Comparison of ENCODE assay signal across 33 cellular contexts in genomic region chr4:82551734-82552133, GRCh38. TPM values are rescaled to one million over a fixed set of nuclear protein-coding genes. Genes with fewer than 3 reads are reported as not detected.
"Had no signal": no experiment of that assay in that cellular context is flagged by ENCODE, and none has a peak within 500 bp of the region (broad histone marks: within the 10 kb centered on the region; RNA-seq: fewer than 3 reads in every experiment).

No MANE protein-coding gene starts in this region.

- H3K4me1 ChIP-seq: ascending aorta, breast epithelium had no signal

- H3K9me3 Mint-ChIP-seq: activated naive CD4-positive, alpha-beta T cell treated with anti-CD3 and anti-CD28 coated beads, Interleukin-2, amount 50 U/mL, for 24 hours; activated naive CD8-positive, alpha-beta T cell treated with anti-CD3 and anti-CD28 coated beads, Interleukin-2, amount 50 U/mL, for 24 hours; activated T-helper 2 cell treated with anti-CD3 and anti-CD28 coated beads, Interferon-gamma antibody, Interleukin-2, Interleukin-4, amounts not matched to agents 10 μg/mL and 5 μg/mL and 100 μg/mL, durations not matched to agents 14 hours and 24 hours and 36 hours; central memory CD8-positive, alpha-beta T cell; dendritic cell treated with granulocyte-macrophage colony-stimulating factor and Interleukin-4, amounts not matched to agents 40 ng/mL and 50 ng/mL, for 4 days; T-helper 2 cell treated with Interferon-gamma antibody and Interleukin-4, amounts not matched to agents 5 μg/mL and 100 μg/mL, for 36 hours had no signal

- H3K36me3 ChIP-seq: ascending aorta, breast epithelium had no signal

- H3K4me3 Mint-ChIP-seq: activated CD4-positive, alpha-beta memory T cell treated with anti-CD3 and anti-CD28 coated beads for 36 hours; activated CD4-positive, alpha-beta T cell treated with anti-CD3 and anti-CD28 coated beads for 36 hours; activated CD4-positive, alpha-beta T cell treated with anti-CD3 and anti-CD28 coated beads, Interleukin-2, amount 10 ng/mL, durations not matched to agents 24 days and 14 days; activated CD8-positive, alpha-beta memory T cell treated with anti-CD3 and anti-CD28 coated beads, Interleukin-2, amount 10 ng/mL, durations not matched to agents 7 days and 5 days; activated CD8-positive, alpha-beta T cell treated with anti-CD3 and anti-CD28 coated beads, Interleukin-2, amount 10 ng/mL, durations not matched to agents 7 days and 5 days; activated naive CD4-positive, alpha-beta T cell treated with anti-CD3 and anti-CD28 coated beads for 36 hours; activated naive CD4-positive, alpha-beta T cell treated with anti-CD3 and anti-CD28 coated beads, Interleukin-2, amount 50 U/mL, for 24 hours; activated naive CD8-positive, alpha-beta T cell treated with anti-CD3 and anti-CD28 coated beads for 36 hours; activated naive CD8-positive, alpha-beta T cell treated with anti-CD3 and anti-CD28 coated beads, Interleukin-2, amount 50 U/mL, for 24 hours; activated T-helper 1 cell treated with anti-CD3 and anti-CD28 coated beads, Interleukin-12 subunit alpha, Interleukin-12 subunit beta, Interleukin-2, Interleukin-4 antibody, amounts not matched to agents 30 ng/mL and 10 ng/mL and 1 ng/mL, durations not matched to agents 14 hours and 24 hours and 36 hours; brain; central memory CD8-positive, alpha-beta T cell; dendritic cell treated with granulocyte-macrophage colony-stimulating factor and Interleukin-4, amounts not matched to agents 40 ng/mL and 50 ng/mL, for 4 days; endodermal cell; T-helper 2 cell treated with Interferon-gamma antibody and Interleukin-4, amounts not matched to agents 5 μg/mL and 100 μg/mL, for 36 hours had no signal

- H3K27ac Mint-ChIP-seq: activated CD4-positive, alpha-beta memory T cell treated with anti-CD3 and anti-CD28 coated beads for 36 hours; activated CD4-positive, alpha-beta T cell treated with anti-CD3 and anti-CD28 coated beads for 36 hours; activated CD4-positive, alpha-beta T cell treated with anti-CD3 and anti-CD28 coated beads, Interleukin-2, amount 10 ng/mL, durations not matched to agents 24 days and 14 days; activated CD8-positive, alpha-beta memory T cell treated with anti-CD3 and anti-CD28 coated beads, Interleukin-2, amount 10 ng/mL, durations not matched to agents 7 days and 5 days; activated CD8-positive, alpha-beta T cell treated with anti-CD3 and anti-CD28 coated beads, Interleukin-2, amount 10 ng/mL, durations not matched to agents 7 days and 5 days; activated naive CD4-positive, alpha-beta T cell treated with anti-CD3 and anti-CD28 coated beads for 36 hours; activated naive CD4-positive, alpha-beta T cell treated with anti-CD3 and anti-CD28 coated beads, Interleukin-2, amount 50 U/mL, for 24 hours; activated naive CD8-positive, alpha-beta T cell treated with anti-CD3 and anti-CD28 coated beads for 36 hours; activated naive CD8-positive, alpha-beta T cell treated with anti-CD3 and anti-CD28 coated beads, Interleukin-2, amount 50 U/mL, for 24 hours; activated T-helper 1 cell treated with anti-CD3 and anti-CD28 coated beads, Interleukin-12 subunit alpha, Interleukin-12 subunit beta, Interleukin-2, Interleukin-4 antibody, amounts not matched to agents 30 ng/mL and 10 ng/mL and 1 ng/mL, durations not matched to agents 14 hours and 24 hours and 36 hours; activated T-helper 2 cell treated with anti-CD3 and anti-CD28 coated beads, Interferon-gamma antibody, Interleukin-2, Interleukin-4, amounts not matched to agents 10 μg/mL and 5 μg/mL and 100 μg/mL, durations not matched to agents 14 hours and 24 hours and 36 hours; brain; dendritic cell treated with granulocyte-macrophage colony-stimulating factor and Interleukin-4, amounts not matched to agents 40 ng/mL and 50 ng/mL, for 4 days; endodermal cell; T-helper 2 cell treated with Interferon-gamma antibody and Interleukin-4, amounts not matched to agents 5 μg/mL and 100 μg/mL, for 36 hours had no signal

- H3K27ac ChIP-seq: ascending aorta, breast epithelium, coronary artery, dorsolateral prefrontal cortex had no signal

- H3K9me3 ChIP-seq: breast epithelium had no signal

- H3K36me3 Mint-ChIP-seq: activated CD4-positive, alpha-beta memory T cell treated with anti-CD3 and anti-CD28 coated beads for 36 hours; activated CD8-positive, alpha-beta memory T cell treated with anti-CD3 and anti-CD28 coated beads, Interleukin-2, amount 10 ng/mL, durations not matched to agents 7 days and 5 days; activated naive CD4-positive, alpha-beta T cell treated with anti-CD3 and anti-CD28 coated beads, Interleukin-2, amount 50 U/mL, for 24 hours; activated naive CD8-positive, alpha-beta T cell treated with anti-CD3 and anti-CD28 coated beads for 36 hours had no signal

- DNase-seq: activated CD4-positive, alpha-beta memory T cell treated with anti-CD3 and anti-CD28 coated beads for 36 hours; activated CD4-positive, alpha-beta T cell treated with anti-CD3 and anti-CD28 coated beads for 36 hours; activated CD4-positive, alpha-beta T cell treated with anti-CD3 and anti-CD28 coated beads, Interleukin-2, amount 10 ng/mL, durations not matched to agents 24 days and 14 days; activated CD4-positive, CD25-positive, alpha-beta regulatory T cell; activated CD4-positive, CD25-positive, alpha-beta regulatory T cell treated with anti-CD3 and anti-CD28 coated beads, Interleukin-2, amount 50 U/mL, for 72 hours; activated CD8-positive, alpha-beta memory T cell treated with anti-CD3 and anti-CD28 coated beads, Interleukin-2, amount 10 ng/mL, durations not matched to agents 7 days and 5 days; activated CD8-positive, alpha-beta memory T cell treated with anti-CD3 and anti-CD28 coated beads, Interleukin-2, amount 50 U/mL, for 4 hours; activated CD8-positive, alpha-beta T cell treated with anti-CD3 and anti-CD28 coated beads, Interleukin-2, amount 10 ng/mL, durations not matched to agents 7 days and 5 days; activated effector memory CD4-positive, alpha-beta T cell treated with anti-CD3 and anti-CD28 coated beads, Interleukin-2, amount 50 U/mL, for 16 hours; activated naive CD4-positive, alpha-beta T cell treated with anti-CD3 and anti-CD28 coated beads for 36 hours; activated naive CD8-positive, alpha-beta T cell treated with anti-CD3 and anti-CD28 coated beads for 36 hours; activated naive CD8-positive, alpha-beta T cell treated with anti-CD3 and anti-CD28 coated beads, Interleukin-2, amount 50 U/mL, for 24 hours; activated T-cell treated with anti-CD3 and anti-CD28 coated beads, Interleukin-2, amount 50 U/mL, for 1 hour; activated T-cell treated with anti-CD3 and anti-CD28 coated beads, Interleukin-2, amount 50 U/mL, for 48 hours; dorsolateral prefrontal cortex; effector memory CD4-positive, alpha-beta T cell; endodermal cell; foreskin fibroblast; head of caudate nucleus; hippocampal formation; T1000 had no signal

- H3K27me3 ChIP-seq: ascending aorta, breast epithelium, dorsolateral prefrontal cortex had no signal

- H3K4me1 Mint-ChIP-seq: activated CD4-positive, alpha-beta T cell treated with anti-CD3 and anti-CD28 coated beads for 36 hours; activated CD4-positive, alpha-beta T cell treated with anti-CD3 and anti-CD28 coated beads, Interleukin-2, amount 10 ng/mL, durations not matched to agents 24 days and 14 days; activated CD8-positive, alpha-beta memory T cell treated with anti-CD3 and anti-CD28 coated beads, Interleukin-2, amount 10 ng/mL, durations not matched to agents 7 days and 5 days; activated naive CD4-positive, alpha-beta T cell treated with anti-CD3 and anti-CD28 coated beads, Interleukin-2, amount 50 U/mL, for 24 hours; activated naive CD8-positive, alpha-beta T cell treated with anti-CD3 and anti-CD28 coated beads for 36 hours; activated naive CD8-positive, alpha-beta T cell treated with anti-CD3 and anti-CD28 coated beads, Interleukin-2, amount 50 U/mL, for 24 hours; brain; central memory CD8-positive, alpha-beta T cell; endodermal cell had no signal

- FAIRE-seq: frontal cortex had no signal

- H3K27me3 Mint-ChIP-seq: dendritic cell treated with granulocyte-macrophage colony-stimulating factor and Interleukin-4, amounts not matched to agents 40 ng/mL and 50 ng/mL, for 4 days had no signal

- H3K4me3 ChIP-seq: ascending aorta, breast epithelium, coronary artery, dorsolateral prefrontal cortex had no signal

RNA-seq across cellular contexts. Expression of gene TMEM150C, which starts 10.1 kb away (rescaled TPM):
- total RNA-seq: activated CD4-positive, alpha-beta memory T cell treated with anti-CD3 and anti-CD28 coated beads for 36 hours; activated CD4-positive, alpha-beta T cell treated with anti-CD3 and anti-CD28 coated beads for 36 hours; activated CD4-positive, alpha-beta T cell treated with anti-CD3 and anti-CD28 coated beads, Interleukin-2, amount 10 ng/mL, durations not matched to agents 24 days and 14 days; activated CD8-positive, alpha-beta memory T cell treated with anti-CD3 and anti-CD28 coated beads for 36 hours; activated CD8-positive, alpha-beta memory T cell treated with anti-CD3 and anti-CD28 coated beads, Interleukin-2, amount 10 ng/mL, durations not matched to agents 7 days and 5 days; activated CD8-positive, alpha-beta T cell treated with anti-CD3 and anti-CD28 coated beads, Interleukin-2, amount 10 ng/mL, durations not matched to agents 7 days and 5 days; activated naive CD4-positive, alpha-beta T cell treated with anti-CD3 and anti-CD28 coated beads for 36 hours; activated naive CD8-positive, alpha-beta T cell treated with anti-CD3 and anti-CD28 coated beads for 36 hours; activated T-helper 1 cell treated with anti-CD3 and anti-CD28 coated beads, Interleukin-12 subunit alpha, Interleukin-12 subunit beta, Interleukin-2, Interleukin-4 antibody, amounts not matched to agents 30 ng/mL and 10 ng/mL and 1 ng/mL, durations not matched to agents 14 hours and 24 hours and 36 hours; activated T-helper 2 cell treated with anti-CD3 and anti-CD28 coated beads, Interferon-gamma antibody, Interleukin-2, Interleukin-4, amounts not matched to agents 10 μg/mL and 5 μg/mL and 100 μg/mL, durations not matched to agents 14 hours and 24 hours and 36 hours had no signal
